Comparison of ENCODE assay signal across 2 cellular contexts in the genomic region with DNA sequence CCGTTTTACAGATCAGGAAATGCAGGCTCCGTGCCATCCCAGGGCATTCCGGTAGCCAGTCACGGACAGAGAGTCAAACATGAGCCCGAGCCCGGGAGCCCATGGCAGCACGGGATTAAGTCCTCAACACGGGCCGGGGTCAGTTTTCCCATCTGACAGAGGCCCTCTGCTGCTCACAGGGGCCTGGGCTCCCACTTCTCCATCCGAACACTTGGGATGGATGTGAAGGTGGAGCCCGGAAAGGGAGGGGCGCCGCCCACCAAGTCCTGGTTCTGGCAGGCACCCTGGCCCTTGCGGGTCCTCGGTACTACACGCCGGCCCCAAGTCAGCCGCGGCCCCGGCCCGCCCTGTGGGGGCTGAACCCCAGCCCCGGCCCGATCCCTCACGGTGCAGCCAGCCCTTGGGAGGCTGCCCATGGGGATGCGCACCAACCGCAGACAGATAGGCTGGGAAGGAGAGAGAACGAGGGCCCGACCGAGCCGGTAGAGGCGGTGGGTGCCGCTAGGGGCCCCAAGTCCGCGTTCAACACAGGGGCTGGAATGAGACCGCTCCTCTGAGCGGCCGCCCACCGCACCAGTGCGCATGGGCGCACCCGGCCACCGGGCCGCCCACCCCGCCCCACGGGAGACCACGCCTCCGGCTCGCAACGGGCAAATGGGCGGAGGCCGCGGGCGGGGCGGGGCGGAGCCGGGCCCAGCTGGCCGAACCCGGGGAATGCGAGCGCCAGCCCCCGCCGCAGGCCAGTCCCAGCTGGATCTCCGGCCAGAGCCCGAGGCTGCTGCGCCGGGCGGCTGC.
TF ChIP-seq lines count a peak whose summit lies in the region.

TSS of gene CAPN5 (plus strand) at position 743 of the 795 bp plus-strand sequence. CDS start 17,916 bp downstream, outside the sequence.

TF ChIP-seq in HCT116, 20 proteins besides CTCF, POLR2A, EP300 and RAD21:
- TF ChIP-seq FOSL1 (IDR thresholded peaks at IDR 0.05; ENCODE audit: low read depth) (no peak), TCF7L2 (IDR thresholded peaks at IDR 0.05; ENCODE audit: borderline replicate concordance, extremely low read depth, insufficient read depth, insufficient read length) (no peak), ZFX (IDR thresholded peaks at IDR 0.05) (peak; percentile 55; the same call in 1 of the 2 replicates), POLR2AphosphoS5 (IDR thresholded peaks at IDR 0.05; ENCODE audit: low read depth, low read length) (peak; percentile 95), JUND (IDR thresholded peaks at IDR 0.05) (no peak), ZBTB33 (IDR thresholded peaks at IDR 0.05; ENCODE audit: extremely low read depth, insufficient replicate concordance, low read length) (no peak)
- TF ChIP-seq, protein P1, sequence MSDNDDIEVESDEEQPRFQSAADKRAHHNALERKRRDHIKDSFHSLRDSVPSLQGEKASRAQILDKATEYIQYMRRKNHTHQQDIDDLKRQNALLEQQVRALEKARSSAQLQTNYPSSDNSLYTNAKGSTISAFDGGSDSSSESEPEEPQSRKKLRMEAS (IDR thresholded peaks at IDR 0.05), result no peak

TF ChIP-seq in SK-N-SH, 30 proteins besides CTCF, POLR2A, EP300 and RAD21:
- TF ChIP-seq FOSL2 (IDR thresholded peaks at IDR 0.05; ENCODE audit: borderline replicate concordance, low read depth) (no peak), EZH2phosphoT487 (IDR thresholded peaks at IDR 0.05; ENCODE audit: borderline replicate concordance, low read depth) (no peak), JUND (IDR thresholded peaks at IDR 0.05) (no peak), USF2 (IDR thresholded peaks at IDR 0.05; ENCODE audit: borderline replicate concordance, low read depth, low read length) (no peak), FOXM1 (IDR thresholded peaks at IDR 0.05; ENCODE audit: low read depth) (no peak), ZBTB33 (IDR thresholded peaks at IDR 0.05; ENCODE audit: borderline replicate concordance, low read depth) (no peak), ELF1 (IDR thresholded peaks at IDR 0.05) (no peak), TEAD4 (IDR thresholded peaks at IDR 0.05; ENCODE audit: borderline replicate concordance, insufficient read depth) (no peak), REST (IDR thresholded peaks at IDR 0.05; ENCODE audit: low read depth, low read length) (no peak), GABPA (IDR thresholded peaks at IDR 0.05; ENCODE audit: low read depth) (no peak), GATA2 (CRISPR knock-in tag; IDR thresholded peaks at IDR 0.05) (no peak), RCOR1 (IDR thresholded peaks at IDR 0.05; ENCODE audit: low read length) (no peak), SMC3 (IDR thresholded peaks at IDR 0.05; ENCODE audit: low read depth, low read length) (no peak), CHD2 (IDR thresholded peaks at IDR 0.05; ENCODE audit: low read length, partially characterized antibody) (no peak), RFX5 (IDR thresholded peaks at IDR 0.05; ENCODE audit: low read length) (no peak), MEF2A (IDR thresholded peaks at IDR 0.05; ENCODE audit: borderline replicate concordance, low read depth) (no peak), TCF12 (IDR thresholded peaks at IDR 0.05) (no peak; the same call in 1 of the 2 replicates), FOXJ3 (CRISPR knock-in tag; IDR thresholded peaks at IDR 0.05) (no peak), MXI1 (IDR thresholded peaks at IDR 0.05; ENCODE audit: low read depth, low read length) (0 out of 2 replicates have a peak, but pooled peaks have one; percentile 40), RXRA (IDR thresholded peaks at IDR 0.05; ENCODE audit: borderline replicate concordance, low read depth) (no peak), SIN3A (IDR thresholded peaks at IDR 0.05; ENCODE audit: borderline replicate concordance, low read depth, low read length) (no peak), YY1 (IDR thresholded peaks at IDR 0.05; ENCODE audit: low read depth) (no peak), POLR2AphosphoS5 (IDR thresholded peaks at IDR 0.05; ENCODE audit: low read depth, low read length) (peak; percentile 87), NFIC (IDR thresholded peaks at IDR 0.05; ENCODE audit: borderline replicate concordance) (no peak), TAF1 (IDR thresholded peaks at IDR 0.05; ENCODE audit: borderline replicate concordance, low read depth, low read length) (peak; percentile 84; the same call in 1 of the 2 replicates), NRF1 (IDR thresholded peaks at IDR 0.05; ENCODE audit: low read depth, low read length) (peak; percentile 63)
- TF ChIP-seq, protein P1 (IDR thresholded peaks at IDR 0.05; ENCODE audit: low read depth), result peak; percentile 37; the same call in 1 of the 2 replicates
- TF ChIP-seq, protein P2, sequence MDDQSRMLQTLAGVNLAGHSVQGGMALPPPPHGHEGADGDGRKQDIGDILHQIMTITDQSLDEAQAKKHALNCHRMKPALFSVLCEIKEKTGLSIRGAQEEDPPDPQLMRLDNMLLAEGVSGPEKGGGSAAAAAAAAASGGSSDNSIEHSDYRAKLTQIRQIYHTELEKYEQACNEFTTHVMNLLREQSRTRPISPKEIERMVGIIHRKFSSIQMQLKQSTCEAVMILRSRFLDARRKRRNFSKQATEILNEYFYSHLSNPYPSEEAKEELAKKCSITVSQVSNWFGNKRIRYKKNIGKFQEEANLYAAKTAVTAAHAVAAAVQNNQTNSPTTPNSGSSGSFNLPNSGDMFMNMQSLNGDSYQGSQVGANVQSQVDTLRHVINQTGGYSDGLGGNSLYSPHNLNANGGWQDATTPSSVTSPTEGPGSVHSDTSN (IDR thresholded peaks at IDR 0.05), result 0 out of 2 replicates have a peak, but pooled peaks have one; percentile 38
- TF ChIP-seq, protein P3, sequence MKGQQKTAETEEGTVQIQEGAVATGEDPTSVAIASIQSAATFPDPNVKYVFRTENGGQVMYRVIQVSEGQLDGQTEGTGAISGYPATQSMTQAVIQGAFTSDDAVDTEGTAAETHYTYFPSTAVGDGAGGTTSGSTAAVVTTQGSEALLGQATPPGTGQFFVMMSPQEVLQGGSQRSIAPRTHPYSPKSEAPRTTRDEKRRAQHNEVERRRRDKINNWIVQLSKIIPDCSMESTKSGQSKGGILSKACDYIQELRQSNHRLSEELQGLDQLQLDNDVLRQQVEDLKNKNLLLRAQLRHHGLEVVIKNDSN (IDR thresholded peaks at IDR 0.05; ENCODE audit: borderline replicate concordance, low read depth), result no peak
- TF ChIP-seq, protein P4, sequence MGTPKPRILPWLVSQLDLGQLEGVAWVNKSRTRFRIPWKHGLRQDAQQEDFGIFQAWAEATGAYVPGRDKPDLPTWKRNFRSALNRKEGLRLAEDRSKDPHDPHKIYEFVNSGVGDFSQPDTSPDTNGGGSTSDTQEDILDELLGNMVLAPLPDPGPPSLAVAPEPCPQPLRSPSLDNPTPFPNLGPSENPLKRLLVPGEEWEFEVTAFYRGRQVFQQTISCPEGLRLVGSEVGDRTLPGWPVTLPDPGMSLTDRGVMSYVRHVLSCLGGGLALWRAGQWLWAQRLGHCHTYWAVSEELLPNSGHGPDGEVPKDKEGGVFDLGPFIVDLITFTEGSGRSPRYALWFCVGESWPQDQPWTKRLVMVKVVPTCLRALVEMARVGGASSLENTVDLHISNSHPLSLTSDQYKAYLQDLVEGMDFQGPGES (IDR thresholded peaks at IDR 0.05; ENCODE audit: low read depth, low read length), result no peak
